In the genomic region with DNA sequence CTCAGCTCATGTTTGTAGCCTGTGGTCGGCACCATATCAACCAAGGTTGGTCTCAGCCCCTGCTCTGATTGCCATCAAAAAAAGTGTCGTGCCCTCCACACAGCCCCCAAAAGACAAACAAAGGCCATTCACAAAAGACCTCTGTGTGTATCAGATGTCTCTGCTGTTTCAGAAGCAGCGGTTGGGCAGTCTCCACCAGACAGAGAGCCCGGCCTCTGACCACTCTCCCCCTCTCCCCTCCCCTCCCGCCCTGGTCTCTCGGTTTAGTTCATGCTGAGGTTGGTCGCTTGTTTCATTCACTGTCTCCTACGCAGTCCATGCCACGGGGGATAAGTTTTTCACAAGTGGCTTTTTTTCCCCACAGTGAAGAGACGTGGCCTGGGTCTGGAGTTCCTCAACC, we compare ENCODE assay signal across 9 cellular contexts. TPM values are rescaled to one million over a fixed set of nuclear protein-coding genes. Genes with fewer than 3 reads are reported as not detected.
DNase-seq lines count a peak whose midpoint lies in the region; ATAC-seq and TF ChIP-seq lines count a peak whose summit lies in the region.
"Had no signal": no experiment of that assay in that cellular context is flagged by ENCODE, and none has a peak within 500 bp of the region (broad histone marks: within the 10 kb centered on the region; RNA-seq: fewer than 3 reads in every experiment).

No MANE protein-coding gene starts in this region.

- H3K9me3 ChIP-seq in muscle layer of duodenum (ENCODE audit: control insufficient read depth in 1 of 2, low read length in 2 of 2): no peaks in the 10 kb centered on the region
- H3K9me3 ChIP-seq in tibial artery: no peaks in the 10 kb centered on the region
- H3K9me3 ChIP-seq in OCI-LY7 (ENCODE audit: low read length): no peaks in the 10 kb centered on the region
- H3K9me3 ChIP-seq: ovary had no signal

- peaks cover 14% of the 10 kb centered on the region for H3K4me1 Mint-ChIP-seq in activated naive CD4-positive, alpha-beta T cell treated with anti-CD3 and anti-CD28 coated beads, Interleukin-2, amount 50 U/mL, for 24 hours

- no peak for ATAC-seq in HG02885 (IDR thresholded peaks at IDR 0.05; ENCODE audit: poor library complexity, unreplicated experiment)

- peak overlapping the region; percentile 5 for H3K4me3 ChIP-seq in brain microvascular endothelial cell (ENCODE audit: low read depth, low read length)
- peak overlapping the region; percentile 11 to 55 for H3K4me3 ChIP-seq in muscle layer of duodenum (ENCODE audit: low read depth in 1 of 2, low read length in 2 of 2)
- H3K4me3 ChIP-seq in tibial artery: peak overlapping the region; percentile 37 to 38
- no peak overlapping the region for H3K4me3 ChIP-seq in OCI-LY7 (ENCODE audit: low read depth, low read length, poor library complexity, severe bottlenecking)

- no peak overlapping the region for H3K27ac Mint-ChIP-seq in activated naive CD4-positive, alpha-beta T cell treated with anti-CD3 and anti-CD28 coated beads, Interleukin-2, amount 50 U/mL, for 24 hours

- no peaks in the 10 kb centered on the region for H3K36me3 ChIP-seq in brain microvascular endothelial cell (replicated peaks)
- H3K36me3 ChIP-seq in muscle layer of duodenum (ENCODE audit: control insufficient read depth in 1 of 2, insufficient read depth in 2 of 2, low read length in 2 of 2): no peaks in the 10 kb centered on the region
- no peaks in the 10 kb centered on the region for H3K36me3 ChIP-seq in tibial artery
- H3K36me3 ChIP-seq in OCI-LY7 (ENCODE audit: insufficient read depth, low read length): no peaks in the 10 kb centered on the region
- H3K36me3 ChIP-seq: ovary had no signal

- H3K27me3 Mint-ChIP-seq in activated naive CD4-positive, alpha-beta T cell treated with anti-CD3 and anti-CD28 coated beads, Interleukin-2, amount 50 U/mL, for 24 hours: peaks cover 38% of the 10 kb centered on the region

- no peaks in the 10 kb centered on the region for H3K79me2 ChIP-seq in OCI-LY7 (ENCODE audit: insufficient read depth, low read depth, low read length)

- no peaks in the 10 kb centered on the region for H3K9me3 Mint-ChIP-seq in activated naive CD4-positive, alpha-beta T cell treated with anti-CD3 and anti-CD28 coated beads, Interleukin-2, amount 50 U/mL, for 24 hours

- in situ Hi-C loops in brain microvascular endothelial cell (cut with HindIII; ENCODE audit: low pct_ligation_motif_present, low sequenced_read_pairs): no loop called here

- H3K4me1 ChIP-seq in muscle layer of duodenum (ENCODE audit: control insufficient read depth in 1 of 2, insufficient read depth in 2 of 2, low read length in 2 of 2) (peaks cover 12 to 31% of the 10 kb centered on the region in 2 donors), tibial artery (peaks cover 0 to 52% (median 47%) of the 10 kb centered on the region in 4 donors), OCI-LY7 (ENCODE audit: insufficient read depth, low read length, poor library complexity, severe bottlenecking) (no peaks in the 10 kb centered on the region)

- H3K36me3 Mint-ChIP-seq in activated naive CD4-positive, alpha-beta T cell treated with anti-CD3 and anti-CD28 coated beads, Interleukin-2, amount 50 U/mL, for 24 hours: no peaks in the 10 kb centered on the region

- no TSS peak for BruUV-seq in OCI-LY7 (replicated peaks; lab: Mats Ljungman, UMichigan)

- H3K27me3 ChIP-seq in brain microvascular endothelial cell (replicated peaks) (peaks cover 50% of the 10 kb centered on the region), muscle layer of duodenum (ENCODE audit: low read depth, low read length) (peaks cover 49% of the 10 kb centered on the region), tibial artery (peaks cover 0 to 29% of the 10 kb centered on the region in 2 donors)
- H3K27me3 ChIP-seq: ovary had no signal

- no peak overlapping the region for H3K27ac ChIP-seq in brain microvascular endothelial cell
- H3K27ac ChIP-seq in muscle layer of duodenum (ENCODE audit: low read length): no peak overlapping the region
- no peak overlapping the region for H3K27ac ChIP-seq in tibial artery
- no peak overlapping the region for H3K27ac ChIP-seq in OCI-LY7 (ENCODE audit: low read depth, low read length, poor library complexity, severe bottlenecking)
- H3K27ac ChIP-seq: ovary had no signal

- no peaks in the 10 kb centered on the region for H3K9me2 ChIP-seq in OCI-LY7 (ENCODE audit: insufficient read depth, low read length)

- TF ChIP-seq CTCF in brain microvascular endothelial cell (IDR thresholded peaks at IDR 0.05; ENCODE audit: low read depth, low read length, missing control alignments): no peak
- no peak for TF ChIP-seq CTCF in tibial artery (IDR thresholded peaks at IDR 0.05)
- TF ChIP-seq CTCF in OCI-LY7 (conservative IDR thresholded peaks at IDR 0.05; ENCODE audit: low read length): no peak

- intact Hi-C loops in tibial artery (cut with DNase I; ENCODE audit: low total_unique reads) (no loop called here), OCI-LY7 (cut with micrococcal nuclease; ENCODE audit: unreplicated experiment) (no loop called here)

- CTCF ChIA-PET in OCI-LY7 (lab: Charles Lee; ENCODE audit: unreplicated experiment): no interaction called here

- H3K4me2 ChIP-seq in OCI-LY7 (ENCODE audit: low read length): no peak overlapping the region

- no peak for DNase-seq in activated naive CD4-positive, alpha-beta T cell treated with Interleukin-2 at 50 U/mL for 16 hours
- DNase-seq in brain microvascular endothelial cell: no peak
- no peak for DNase-seq in tibial artery
- no peak for DNase-seq in dermis blood vessel endothelial cell
- no peak for DNase-seq in OCI-LY7 (ENCODE audit: low spot score)
- DNase-seq: ovary had no signal

- POLR2A ChIA-PET in OCI-LY7 (lab: Charles Lee): interaction anchor here (0.6 to 1.5 kb wide), 2 partner anchors 19 to 1003 kb away, joined by 3 to 5 read pairs; no protein-coding TSS in a partner anchor

- H3K4me3 Mint-ChIP-seq in activated naive CD4-positive, alpha-beta T cell treated with anti-CD3 and anti-CD28 coated beads, Interleukin-2, amount 50 U/mL, for 24 hours: peak overlapping the region; percentile 77

- no peaks in the 10 kb centered on the region for H4K20me1 ChIP-seq in OCI-LY7 (ENCODE audit: insufficient read depth, low read length)

- no peak overlapping the region for H2AFZ ChIP-seq in OCI-LY7 (ENCODE audit: low read length)

RNA-seq across cellular contexts. Expression of gene ACTA1, which starts 27.1 kb away (rescaled TPM):
- 0.17 TPM in 1 of 2 replicates, not detected in the other for total RNA-seq in dermis blood vessel endothelial cell
- total RNA-seq in OCI-LY7 (2014; rRNA removed; shearing (Covaris generic)): not detected in 2 replicates
- total RNA-seq in OCI-LY7 (2022): not detected in 2 replicates
